ENCODE assay signal across 17 cellular contexts in genomic region chr16:87351320-87351698, GRCh38. TPM values are rescaled to one million over a fixed set of nuclear protein-coding genes. Genes with fewer than 3 reads are reported as not detected.
DNase-seq lines count a peak whose midpoint lies in the region; TF ChIP-seq lines count a peak whose summit lies in the region.
"Had no signal": no experiment of that assay in that cellular context is flagged by ENCODE, and none has a peak within 500 bp of the region (broad histone marks: within the 10 kb centered on the region; RNA-seq: fewer than 3 reads in every experiment).

No MANE protein-coding gene starts in this region.

- H3K4me1 ChIP-seq in SK-N-SH (ENCODE audit: control insufficient read depth in 1 of 2, insufficient read depth in 2 of 2, low read depth in 1 of 2, low read length in 1 of 2) (peaks cover 0 to 30% of the 10 kb centered on the region in 2 experiments; a peak in 3 of 4 replicates), skeletal muscle tissue (ENCODE audit: control insufficient read depth in 3 of 3, insufficient read depth in 3 of 3, low read length in 3 of 3) (peaks cover 7 to 20% (median 17%) of the 10 kb centered on the region in 3 donors), spleen (peaks cover 0 to under 1% (median 0%) of the 10 kb centered on the region in 6 donors)

- H3K9me3 ChIP-seq in SK-N-SH (no peaks in the 10 kb centered on the region), skeletal muscle tissue (ENCODE audit: control insufficient read depth in 3 of 3, low read length in 3 of 3) (no peaks in the 10 kb centered on the region), spleen (no peaks in the 10 kb centered on the region)

- H3K4me3 Mint-ChIP-seq in activated T-helper 2 cell treated with anti-CD3 and anti-CD28 coated beads, Interferon-gamma antibody, Interleukin-2, Interleukin-4, amounts not matched to agents 10 μg/mL and 5 μg/mL and 100 μg/mL, durations not matched to agents 14 hours and 24 hours and 36 hours (ENCODE audit: low read depth) = no peak overlapping the region

- H3K27ac ChIP-seq in SK-N-SH (ENCODE audit: low read depth in 2 of 2, low read length in 1 of 2) = peak overlapping the region; percentile 6 to 77; a peak in 3 of 4 replicates
- peak overlapping the region; percentile 21 for H3K27ac ChIP-seq in skeletal muscle tissue (ENCODE audit: low read depth, low read length)
- no peak overlapping the region for H3K27ac ChIP-seq in spleen
- H3K27ac ChIP-seq: SK-N-MC had no signal

- H2AFZ ChIP-seq in SK-N-SH (ENCODE audit: low read depth) = no peak overlapping the region

- CTCF ChIA-PET in SK-N-SH (lab: Yijun Ruan, JAX) = interaction anchor here (0.7 to 1.8 kb wide), 3 partner anchors 22 to 1530 kb away, joined by 3 to 5 read pairs (median 4); partner anchors contain the start of gene C16orf95

- H3K9ac ChIP-seq in SK-N-SH = no peak overlapping the region
- peak overlapping the region in 1 of 3 donors; percentile 68 for H3K9ac ChIP-seq in skeletal muscle tissue (ENCODE audit: low read depth in 1 of 3, low read length in 3 of 3)

- intact Hi-C loops in activated T-helper 2 cell treated with anti-CD3 and anti-CD28 coated beads, Interferon-gamma antibody, Interleukin-2, Interleukin-4, amounts not matched to agents 10 μg/mL and 5 μg/mL and 100 μg/mL, durations not matched to agents 14 hours and 24 hours and 36 hours (cut with micrococcal nuclease) = no loop called here
- intact Hi-C loops in spleen (cut with DNase I; ENCODE audit: low total_unique reads) = no loop called here

- peak; percentile 85 for DNase-seq in G401 (ENCODE audit: low spot score)
- DNase-seq in SK-N-SH = peak; percentile 70
- DNase-seq in fibroblast of villous mesenchyme (ENCODE audit: low read depth) = peak; percentile 86
- no peak for DNase-seq in activated T-helper 2 cell treated with anti-CD3 and anti-CD28 coated beads, Interferon-gamma antibody, Interleukin-2, Interleukin-4, amounts not matched to agents 10 μg/mL and 5 μg/mL and 100 μg/mL, durations not matched to agents 14 hours and 24 hours and 36 hours (ENCODE audit: low spot score)
- no peak for DNase-seq in RKO (ENCODE audit: low spot score)
- DNase-seq in spleen = no peak
- no peak for DNase-seq in activated CD4-positive, CD25-positive, alpha-beta regulatory T cell treated with anti-CD3 and anti-CD28 coated beads, Interleukin-2, amount 50 U/mL, for 72 hours
- DNase-seq: activated CD4-positive, alpha-beta T cell treated with anti-CD3 and anti-CD28 coated beads for 48 hours; activated effector memory CD4-positive, alpha-beta T cell treated with anti-CD3 and anti-CD28 coated beads, Interleukin-2, amount 50 U/mL, for 16 hours; Kasumi-1; NCI-H1105; NCI-H2107; NCI-H526 treated with DMSO at 0.1 percent for 48 hours; stimulated activated CD4-positive, alpha-beta T cell treated with anti-CD3 and anti-CD28 coated beads, Interleukin-4, amount 100 ng/mL, for 4 hours had no signal

- in situ Hi-C loops in G401 (cut with HindIII; ENCODE audit: low sequenced_read_pairs) = no loop called here

- POLR2A ChIA-PET in SK-N-SH (lab: Yijun Ruan, JAX) = interaction anchor here (1.2 to 1.6 kb wide), 2 partner anchors 9 to 34 kb away, joined by 4 read pairs; partner anchors contain the start of gene C16orf95

- H3K9me2 ChIP-seq in SK-N-SH = no peaks in the 10 kb centered on the region

- no peaks in the 10 kb centered on the region for H3K9me3 Mint-ChIP-seq in activated T-helper 2 cell treated with anti-CD3 and anti-CD28 coated beads, Interferon-gamma antibody, Interleukin-2, Interleukin-4, amounts not matched to agents 10 μg/mL and 5 μg/mL and 100 μg/mL, durations not matched to agents 14 hours and 24 hours and 36 hours

- H3K4me2 ChIP-seq in SK-N-SH = peak overlapping the region; percentile 43; the same call in 1 of the 2 replicates

- H3K4me1 Mint-ChIP-seq in activated T-helper 2 cell treated with anti-CD3 and anti-CD28 coated beads, Interferon-gamma antibody, Interleukin-2, Interleukin-4, amounts not matched to agents 10 μg/mL and 5 μg/mL and 100 μg/mL, durations not matched to agents 14 hours and 24 hours and 36 hours (ENCODE audit: low read depth) = no peaks in the 10 kb centered on the region

- TF ChIP-seq POLR2A in spleen (IDR thresholded peaks at IDR 0.05) = no peak

- no peak overlapping the region for H3K27ac Mint-ChIP-seq in activated T-helper 2 cell treated with anti-CD3 and anti-CD28 coated beads, Interferon-gamma antibody, Interleukin-2, Interleukin-4, amounts not matched to agents 10 μg/mL and 5 μg/mL and 100 μg/mL, durations not matched to agents 14 hours and 24 hours and 36 hours

- TF ChIP-seq RAD21 in SK-N-SH (IDR thresholded peaks at IDR 0.05; ENCODE audit: low read length) = no peak

- H4K20me1 ChIP-seq in SK-N-SH (ENCODE audit: insufficient read depth) = no peaks in the 10 kb centered on the region

- no peak for TF ChIP-seq EP300 in SK-N-SH (IDR thresholded peaks at IDR 0.05; ENCODE audit: borderline replicate concordance in 1 of 2, low read depth in 1 of 2, low read length in 1 of 2)

- H3K36me3 ChIP-seq in SK-N-SH (replicated peaks in 1 of 2; ENCODE audit: control insufficient read depth in 1 of 2, insufficient read depth in 2 of 2, low read length in 1 of 2) (peaks cover 6 to 9% of the 10 kb centered on the region in 2 experiments), skeletal muscle tissue (ENCODE audit: control insufficient read depth in 3 of 3, insufficient read depth in 3 of 3, low read length in 3 of 3) (peaks cover 16 to 32% (median 18%) of the 10 kb centered on the region in 3 donors), spleen (peaks cover 0 to 50% (median 6%) of the 10 kb centered on the region in 6 donors)

- WGBS in SK-N-SH (ENCODE audit: low lambda C conversion rate) = 56% methylated on average over 7 of the region's 9 CpGs
- 67 to 78% (median 73%) methylated on average over 9 of the region's 9 CpGs for WGBS in spleen, 5 donors

- peaks cover 13% of the 10 kb centered on the region for H3K36me3 Mint-ChIP-seq in activated T-helper 2 cell treated with anti-CD3 and anti-CD28 coated beads, Interferon-gamma antibody, Interleukin-2, Interleukin-4, amounts not matched to agents 10 μg/mL and 5 μg/mL and 100 μg/mL, durations not matched to agents 14 hours and 24 hours and 36 hours (ENCODE audit: low read depth)

- H3K79me2 ChIP-seq in SK-N-SH (ENCODE audit: insufficient read depth) = peaks cover 14% of the 10 kb centered on the region; the same call in 1 of the 2 replicates

- H3K4me3 ChIP-seq in SK-N-SH (ENCODE audit: low read depth in 2 of 2, low read length in 1 of 2) (no peak overlapping the region), fibroblast of villous mesenchyme (ENCODE audit: low read depth, low read length) (no peak overlapping the region), skeletal muscle tissue (ENCODE audit: low read length in 3 of 3) (no peak overlapping the region), spleen (no peak overlapping the region)
- H3K4me3 ChIP-seq: GM12878, SK-N-MC had no signal

- peaks cover 3% of the 10 kb centered on the region for H3F3A ChIP-seq in SK-N-SH (replicated peaks; ENCODE audit: insufficient read depth)

- H3K27me3 ChIP-seq in SK-N-SH (ENCODE audit: insufficient read depth) = no peaks in the 10 kb centered on the region
- no peaks in the 10 kb centered on the region for H3K27me3 ChIP-seq in skeletal muscle tissue (ENCODE audit: control insufficient read depth in 3 of 3, insufficient read depth in 3 of 3, low read length in 3 of 3)
- no peaks in the 10 kb centered on the region for H3K27me3 ChIP-seq in spleen (replicated peaks in 1 of 7)

- no peaks in the 10 kb centered on the region for H3K27me3 Mint-ChIP-seq in activated T-helper 2 cell treated with anti-CD3 and anti-CD28 coated beads, Interferon-gamma antibody, Interleukin-2, Interleukin-4, amounts not matched to agents 10 μg/mL and 5 μg/mL and 100 μg/mL, durations not matched to agents 14 hours and 24 hours and 36 hours (ENCODE audit: low read depth)

- TF ChIP-seq CTCF in SK-N-SH (IDR thresholded peaks at IDR 0.05) (no peak), fibroblast of villous mesenchyme (IDR thresholded peaks at IDR 0.05; ENCODE audit: insufficient read depth, low read depth, low read length) (no peak), spleen (IDR thresholded peaks at IDR 0.05 in 8 of 11, conservative IDR thresholded peaks at IDR 0.05 in 3 of 11) (no peak)

TF ChIP-seq in SK-N-SH, 30 proteins besides CTCF, POLR2A, EP300 and RAD21 (continues in another document):
- no peak for TF ChIP-seq MXI1 (IDR thresholded peaks at IDR 0.05; ENCODE audit: low read depth, low read length)

RNA-seq across cellular contexts. Expression of gene FBXO31, which starts 32.3 kb away (rescaled TPM):
- total RNA-seq in G401 (2014; rRNA removed; shearing (Covaris generic)) = 11.9 and 15.4 TPM in 2 replicates
- polyA plus RNA-seq in SK-N-SH (2012; rRNA removed) = 14.2 and 15.3 TPM in 2 replicates
- 4.5 and 8.4 TPM in 2 replicates for polyA plus RNA-seq in SK-N-SH (2012; cell fraction: cytosol; rRNA removed)
- 45.0 and 46.1 TPM in 2 replicates for polyA plus RNA-seq in SK-N-SH (2012; cell fraction: nucleus; rRNA removed)
- 25.9 and 26.7 TPM in 2 replicates for total RNA-seq in fibroblast of villous mesenchyme
- total RNA-seq in skeletal muscle tissue = 26.6 TPM
- total RNA-seq in activated T-helper 2 cell treated with anti-CD3 and anti-CD28 coated beads, Interferon-gamma antibody, Interleukin-2, Interleukin-4, amounts not matched to agents 10 μg/mL and 5 μg/mL and 100 μg/mL, durations not matched to agents 14 hours and 24 hours and 36 hours = 33.6 and 40.1 TPM in 2 replicates
- 10 to 100 TPM; 23.6 to 30.6 (median 27.2) TPM for total RNA-seq in spleen
- 10 to 100 TPM in 1 of 3 donors, 1 to 10 TPM in 2; 7.9 to 11.0 (median 9.7) TPM for polyA plus RNA-seq in spleen

RNA-seq across cellular contexts. Expression of gene C16orf95, which starts 34.1 kb away (rescaled TPM):
- total RNA-seq in G401 (2014; rRNA removed; shearing (Covaris generic)) = 7.0 and 14.2 TPM in 2 replicates
- polyA plus RNA-seq in SK-N-SH (2012; rRNA removed) (3.6 and 5.0 TPM in 2 replicates), spleen (1 to 10 TPM; 1.2 to 2.9 (median 2.8) TPM)
- 3.2 and 4.6 TPM in 2 replicates for polyA plus RNA-seq in SK-N-SH (2012; cell fraction: cytosol; rRNA removed)
- polyA plus RNA-seq in SK-N-SH (2012; cell fraction: nucleus; rRNA removed) = 5.0 and 5.9 TPM in 2 replicates
- total RNA-seq in fibroblast of villous mesenchyme (4.2 and 4.7 TPM in 2 replicates), skeletal muscle tissue (2.6 TPM), spleen (1 to 10 TPM in 5 of 7 donors, not detected in 2; 1.0 to 2.6 (median 2.0) TPM)
- total RNA-seq in activated T-helper 2 cell treated with anti-CD3 and anti-CD28 coated beads, Interferon-gamma antibody, Interleukin-2, Interleukin-4, amounts not matched to agents 10 μg/mL and 5 μg/mL and 100 μg/mL, durations not matched to agents 14 hours and 24 hours and 36 hours = 12.3 and 12.4 TPM in 2 replicates

RNA-seq across cellular contexts. Expression of gene MAP1LC3B, which starts 40.8 kb away (rescaled TPM):
- total RNA-seq in G401 (2014; rRNA removed; shearing (Covaris generic)) = 26.7 and 40.8 TPM in 2 replicates
- polyA plus RNA-seq in SK-N-SH (2012; rRNA removed) = 33.7 and 36.9 TPM in 2 replicates
- polyA plus RNA-seq in SK-N-SH (2012; cell fraction: cytosol; rRNA removed) = 59.8 and 68.6 TPM in 2 replicates
- 15.8 and 26.7 TPM in 2 replicates for polyA plus RNA-seq in SK-N-SH (2012; cell fraction: nucleus; rRNA removed)
- 25.1 and 36.3 TPM in 2 replicates for total RNA-seq in fibroblast of villous mesenchyme
- total RNA-seq in skeletal muscle tissue = 20.9 TPM
- 40.6 and 43.6 TPM in 2 replicates for total RNA-seq in activated T-helper 2 cell treated with anti-CD3 and anti-CD28 coated beads, Interferon-gamma antibody, Interleukin-2, Interleukin-4, amounts not matched to agents 10 μg/mL and 5 μg/mL and 100 μg/mL, durations not matched to agents 14 hours and 24 hours and 36 hours
- total RNA-seq in spleen = 10 to 100 TPM; 47.6 to 71.4 (median 61.7) TPM
- 10 to 100 TPM; 32.3 to 50.4 (median 46.5) TPM for polyA plus RNA-seq in spleen

Comparison
In these comparisons a context has a peak if more than half of its experiments do, and no peak if none do; other contexts are left out.
1. DNase-seq: peak in G401 (single experiment), SK-N-SH (single experiment) and fibroblast of villous mesenchyme (single experiment); none in activated T-helper 2 cell treated with anti-CD3 and anti-CD28 coated beads, Interferon-gamma antibody, Interleukin-2, Interleukin-4, amounts not matched to agents 10 μg/mL and 5 μg/mL and 100 μg/mL, durations not matched to agents 14 hours and 24 hours and 36 hours (single experiment), RKO (single experiment), spleen (single experiment) and activated CD4-positive, CD25-positive, alpha-beta regulatory T cell treated with anti-CD3 and anti-CD28 coated beads, Interleukin-2, amount 50 U/mL, for 72 hours (single experiment).
2. H3K27ac ChIP-seq: peak in SK-N-SH (2 of 2) and skeletal muscle tissue (single experiment); none in spleen (0 of 8).